In the genomic region with DNA sequence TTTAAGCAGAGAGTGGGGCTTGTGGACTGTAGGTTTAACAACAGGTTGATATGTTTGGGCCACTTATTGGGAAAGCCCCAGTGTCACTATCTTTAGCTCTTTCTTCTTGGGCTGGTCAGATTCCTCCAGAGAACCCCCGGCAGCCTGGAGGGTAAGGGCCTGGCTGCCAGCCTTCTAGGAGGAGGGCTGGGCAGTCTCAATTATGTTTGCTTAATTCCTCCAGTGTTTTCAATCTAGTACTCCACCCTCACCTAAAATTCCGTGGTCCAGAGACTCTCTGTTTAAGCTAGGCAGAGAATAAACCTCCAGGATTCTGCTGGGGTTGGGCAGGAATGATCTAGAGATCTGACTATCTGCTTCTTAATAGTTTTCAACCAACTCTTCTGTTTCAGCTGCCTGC, we compare ENCODE assay signal across 10 cellular contexts. TPM values are rescaled to one million over a fixed set of nuclear protein-coding genes. Genes with fewer than 3 reads are reported as not detected.
"Had no signal": no experiment of that assay in that cellular context is flagged by ENCODE, and none has a peak within 500 bp of the region (broad histone marks: within the 10 kb centered on the region; RNA-seq: fewer than 3 reads in every experiment).

No MANE protein-coding gene starts in this region.

- H2AFZ ChIP-seq: GM23248 had no signal

- H3K4me1 ChIP-seq: HAP-1 had no signal

- H3K4me3 ChIP-seq: GM23248, HAP-1 had no signal

- H3K27ac ChIP-seq: GM23248, HL-60 had no signal

- H3K9ac ChIP-seq: GM23248 had no signal

- ATAC-seq: HCT116, HepG2 had no signal

- DNase-seq: GM23248, GOT3, H7, HFFc6 had no signal

- H3K36me3 ChIP-seq: HAP-1 had no signal

RNA-seq across cellular contexts. Expression of a gene that starts 5.3 kb away (rescaled TPM):
- total RNA-seq: GM23248, H4, HepG2, HFFc6, HT1080 had no signal
